ENCODE assay signal across 1 cellular context in the genomic region with DNA sequence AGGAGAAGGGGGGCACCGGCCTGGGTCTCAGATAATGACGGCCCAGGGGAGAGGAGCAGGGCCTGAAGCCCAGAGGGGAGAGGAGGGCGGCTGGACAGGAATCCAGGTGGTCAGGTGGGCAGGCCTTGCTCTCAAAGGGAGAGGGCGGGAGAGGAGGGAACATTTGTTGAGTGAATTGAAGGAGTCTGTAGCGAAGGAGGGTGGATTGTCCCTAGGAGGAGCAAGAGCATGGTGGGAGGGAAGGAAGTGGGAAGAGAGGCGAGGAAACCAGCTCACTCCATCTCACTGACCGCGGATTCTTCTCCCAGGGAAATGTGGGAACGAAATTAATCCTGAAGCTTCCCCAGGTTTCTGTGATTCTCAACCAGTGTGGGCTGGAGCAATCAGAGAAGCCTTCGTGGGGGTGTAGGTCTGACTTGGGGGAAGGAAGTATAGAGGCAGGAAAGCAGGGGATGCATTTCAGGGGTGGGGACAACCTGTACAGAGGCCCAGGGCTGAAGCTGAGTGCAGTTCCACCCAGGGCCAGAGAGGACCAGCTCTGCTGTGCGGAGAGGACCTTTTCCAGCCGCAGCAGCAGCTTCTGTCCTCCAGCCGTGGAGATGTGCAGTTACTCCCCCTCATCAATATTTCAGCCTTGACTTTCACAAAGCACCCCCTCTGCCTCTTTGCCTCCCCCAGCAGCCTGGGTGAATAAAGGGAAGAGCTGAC.
TF ChIP-seq lines count a peak whose summit lies in the region.

No MANE protein-coding gene starts in this region.

TF ChIP-seq in HepG2, 621 proteins besides CTCF, POLR2A, EP300 and RAD21 (continued from another document):
- TF ChIP-seq, protein P1, sequence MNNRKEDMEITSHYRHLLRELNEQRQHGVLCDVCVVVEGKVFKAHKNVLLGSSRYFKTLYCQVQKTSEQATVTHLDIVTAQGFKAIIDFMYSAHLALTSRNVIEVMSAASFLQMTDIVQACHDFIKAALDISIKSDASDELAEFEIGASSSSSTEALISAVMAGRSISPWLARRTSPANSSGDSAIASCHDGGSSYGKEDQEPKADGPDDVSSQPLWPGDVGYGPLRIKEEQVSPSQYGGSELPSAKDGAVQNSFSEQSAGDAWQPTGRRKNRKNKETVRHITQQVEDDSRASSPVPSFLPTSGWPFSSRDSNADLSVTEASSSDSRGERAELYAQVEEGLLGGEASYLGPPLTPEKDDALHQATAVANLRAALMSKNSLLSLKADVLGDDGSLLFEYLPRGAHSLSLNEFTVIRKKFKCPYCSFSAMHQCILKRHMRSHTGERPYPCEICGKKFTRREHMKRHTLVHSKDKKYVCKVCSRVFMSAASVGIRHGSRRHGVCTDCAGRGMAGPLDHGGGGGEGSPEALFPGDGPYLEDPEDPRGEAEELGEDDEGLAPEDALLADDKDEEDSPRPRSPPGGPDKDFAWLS (CRISPR knock-in tag; IDR thresholded peaks at IDR 0.05; ENCODE audit: borderline replicate concordance) = no peak
- TF ChIP-seq ZNF678 (CRISPR knock-in tag; IDR thresholded peaks at IDR 0.05) (no peak), ZNF616 (CRISPR knock-in tag; IDR thresholded peaks at IDR 0.05; ENCODE audit: low read depth) (no peak), ZNF143 (CRISPR knock-in tag; IDR thresholded peaks at IDR 0.05) (no peak), ELF3 (CRISPR knock-in tag; IDR thresholded peaks at IDR 0.05) (no peak), RORA (CRISPR knock-in tag; IDR thresholded peaks at IDR 0.05) (no peak), ZNF160 (CRISPR knock-in tag; IDR thresholded peaks at IDR 0.05) (no peak), ZNF264 (CRISPR knock-in tag; IDR thresholded peaks at IDR 0.05) (no peak), FOXJ3 (CRISPR knock-in tag; IDR thresholded peaks at IDR 0.05; ENCODE audit: borderline replicate concordance) (no peak), ZNF660 (CRISPR knock-in tag; IDR thresholded peaks at IDR 0.05; ENCODE audit: borderline replicate concordance, low read depth) (no peak), RXRA (CRISPR knock-in tag; IDR thresholded peaks at IDR 0.05) (no peak), ZNF282 (IDR thresholded peaks at IDR 0.05; ENCODE audit: partially characterized antibody) (no peak), HMG20B (CRISPR knock-in tag; conservative IDR thresholded peaks at IDR 0.05) (no peak), ZIK1 (CRISPR knock-in tag; IDR thresholded peaks at IDR 0.05; ENCODE audit: borderline replicate concordance, low read depth) (no peak)
